In the genomic region with DNA sequence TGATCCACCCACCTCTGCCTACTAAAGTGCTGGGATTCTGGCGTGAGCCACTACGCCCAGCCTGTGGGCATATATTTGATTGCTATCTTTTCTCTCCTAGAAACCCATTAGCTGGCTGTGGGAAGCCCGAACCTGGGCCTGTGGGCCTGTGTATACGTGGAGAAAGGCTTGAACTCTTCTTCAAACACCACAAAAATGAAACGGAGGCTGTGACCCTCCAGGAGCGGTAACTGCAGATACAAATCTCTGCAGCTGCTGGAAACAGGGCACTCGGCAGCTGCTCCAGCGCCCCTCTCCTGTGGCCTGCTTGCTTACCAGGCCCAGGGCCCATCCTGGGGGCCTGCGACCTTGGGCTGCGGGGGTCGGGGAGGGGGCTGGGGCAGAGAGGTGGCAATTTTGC, we compare ENCODE assay signal across 22 cellular contexts. TPM values are rescaled to one million over a fixed set of nuclear protein-coding genes. Genes with fewer than 3 reads are reported as not detected.
DNase-seq lines count a peak whose midpoint lies in the region; ATAC-seq, FAIRE-seq and TF ChIP-seq lines count a peak whose summit lies in the region.
"Had no signal": no experiment of that assay in that cellular context is flagged by ENCODE, and none has a peak within 500 bp of the region (broad histone marks: within the 10 kb centered on the region; RNA-seq: fewer than 3 reads in every experiment).

No MANE protein-coding gene starts in this region.

- DNase-seq in A549 (ENCODE audit: low read depth in 1 of 2, low spot score in 1 of 2) (no peak), RWPE1 (ENCODE audit: low spot score) (no peak), hepatocyte (ENCODE audit: low spot score) (no peak), psoas muscle (no peak), occipital lobe (lab: John Stamatoyannopoulos, UW) (no peak), D341Med (ENCODE audit: low spot score) (no peak)
- no peak for DNase-seq in activated CD8-positive, alpha-beta memory T cell treated with anti-CD3 and anti-CD28 coated beads, Interleukin-2, amount 50 U/mL, for 4 hours
- DNase-seq: ACHN; activated CD4-positive, CD25-positive, alpha-beta regulatory T cell; activated CD8-positive, alpha-beta memory T cell treated with anti-CD3 and anti-CD28 coated beads, Interleukin-2, amount 10 ng/mL, durations not matched to agents 7 days and 5 days; activated effector memory CD4-positive, alpha-beta T cell treated with anti-CD3 and anti-CD28 coated beads, Interleukin-2, amount 50 U/mL, for 16 hours; COR-L47; glutamatergic neuron; mesendoderm; MG63; NCI-H2029 treated with DMSO at 0.1 percent for 48 hours; NCI-H69; RPMI8226; small intestine; upper lobe of left lung had no signal

- H3K27me3 ChIP-seq in hepatocyte (no peaks in the 10 kb centered on the region), psoas muscle (ENCODE audit: insufficient read depth in 3 of 3, low read length in 2 of 3) (no peaks in the 10 kb centered on the region)
- H3K27me3 ChIP-seq: MG63, upper lobe of left lung had no signal

- no peak for TF ChIP-seq CTCF in A549 (IDR thresholded peaks at IDR 0.05)
- TF ChIP-seq CTCF in RWPE1 (conservative IDR thresholded peaks at IDR 0.05; ENCODE audit: low read depth): no peak
- TF ChIP-seq CTCF in hepatocyte (IDR thresholded peaks at IDR 0.05; ENCODE audit: poor library complexity): no peak
- TF ChIP-seq CTCF in psoas muscle (IDR thresholded peaks at IDR 0.05): no peak

- H3K4me1 ChIP-seq in A549 (peaks cover 49% of the 10 kb centered on the region), hepatocyte (ENCODE audit: insufficient read depth) (peaks cover 54% of the 10 kb centered on the region), psoas muscle (peaks cover 38% of the 10 kb centered on the region)

- POLR2A ChIA-PET in A549 (lab: Yijun Ruan, JAX): no interaction called here
- POLR2A ChIA-PET in RWPE1 (lab: Yijun Ruan, JAX; ENCODE audit: low non-redundant PET): no interaction called here

- TF ChIP-seq RAD21 in A549 (conservative IDR thresholded peaks at IDR 0.05 in 1 of 2, IDR thresholded peaks at IDR 0.05 in 1 of 2): no peak

- no peak for FAIRE-seq in A549 (lab: Jason Lieb, UNC)
- FAIRE-seq: astrocyte, small intestine had no signal

- H3K27ac ChIP-seq in A549 (peak overlapping the region; percentile 83 to 92; a peak in 5 of 6 replicates), RWPE1 (peak overlapping the region; percentile 100), hepatocyte (peak overlapping the region; percentile 89), psoas muscle (peak overlapping the region; percentile 99)

- no peak for ATAC-seq in A549
- no peak for ATAC-seq in psoas muscle
- ATAC-seq in HG02938 (IDR thresholded peaks at IDR 0.05; ENCODE audit: unreplicated experiment): no peak
- ATAC-seq: activated CD8-positive, alpha-beta memory T cell treated with anti-CD3 and anti-CD28 coated beads, Interleukin-2, amount 10 ng/mL, durations not matched to agents 7 days and 5 days had no signal

- no peak for TF ChIP-seq POLR2A in A549 (IDR thresholded peaks at IDR 0.05; ENCODE audit: low read length)

- H3K4me3 ChIP-seq in A549 (no peak overlapping the region), hepatocyte (no peak overlapping the region), psoas muscle (no peak overlapping the region)
- H3K4me3 ChIP-seq: MG63, upper lobe of left lung had no signal

- intact Hi-C loops in psoas muscle (cut with DNase I): loop anchor here in 1 of 2 donors (2.0 kb wide), 1 partner anchor 25 kb away; no protein-coding TSS in a partner anchor

- no peak overlapping the region for H2AFZ ChIP-seq in hepatocyte

- peak overlapping the region; percentile 13; the same call in 2 of the 3 replicates for H3K4me2 ChIP-seq in A549
- no peak overlapping the region for H3K4me2 ChIP-seq in hepatocyte

- H3K79me2 ChIP-seq in hepatocyte: no peaks in the 10 kb centered on the region

- H4K20me1 ChIP-seq in hepatocyte (ENCODE audit: insufficient read depth, poor library complexity, severe bottlenecking): no peaks in the 10 kb centered on the region

- WGBS in A549 (ENCODE audit: missing lambda C conversion rate): 89% methylated on average over 6 of the region's 11 CpGs
- WGBS in hepatocyte (ENCODE audit: low lambda C conversion rate, missing lambda C conversion rate): 78% methylated on average over 11 of the region's 11 CpGs
- 69 to 91% (median 73%) methylated on average over 11 of the region's 11 CpGs for WGBS in psoas muscle, 3 donors

- TF ChIP-seq EP300 in A549 (IDR thresholded peaks at IDR 0.05): no peak

- no peaks in the 10 kb centered on the region for H3K9me2 ChIP-seq in hepatocyte (replicated peaks; ENCODE audit: insufficient read depth)

- H3K36me3 ChIP-seq in hepatocyte (replicated peaks; ENCODE audit: insufficient read depth, low read depth) (no peaks in the 10 kb centered on the region), psoas muscle (ENCODE audit: insufficient read depth in 1 of 2, low read depth in 1 of 2) (no peaks in the 10 kb centered on the region)
- H3K36me3 ChIP-seq: MG63 had no signal

- H3K9me3 ChIP-seq in A549 (no peaks in the 10 kb centered on the region), hepatocyte (ENCODE audit: low read depth) (no peaks in the 10 kb centered on the region), psoas muscle (no peaks in the 10 kb centered on the region)
- H3K9me3 ChIP-seq: MG63, upper lobe of left lung had no signal

- CTCF ChIA-PET in A549 (lab: Yijun Ruan, JAX): interaction anchor here (1.3 to 4.5 kb wide), 7 partner anchors 11 to 58 kb away, joined by 4 to 34 read pairs (median 11); no protein-coding TSS in a partner anchor
- CTCF ChIA-PET in RWPE1 (lab: Yijun Ruan, JAX): interaction anchor here (0.7 to 1.9 kb wide), 2 partner anchors 11 to 25 kb away, joined by 4 to 11 read pairs; no protein-coding TSS in a partner anchor

TF ChIP-seq in A549, 52 proteins besides CTCF, POLR2A, EP300 and RAD21:
- no peak for TF ChIP-seq GATA3 (IDR thresholded peaks at IDR 0.05; ENCODE audit: borderline replicate concordance)
- TF ChIP-seq RFX5 (IDR thresholded peaks at IDR 0.05): no peak
- TF ChIP-seq, protein P1, sequence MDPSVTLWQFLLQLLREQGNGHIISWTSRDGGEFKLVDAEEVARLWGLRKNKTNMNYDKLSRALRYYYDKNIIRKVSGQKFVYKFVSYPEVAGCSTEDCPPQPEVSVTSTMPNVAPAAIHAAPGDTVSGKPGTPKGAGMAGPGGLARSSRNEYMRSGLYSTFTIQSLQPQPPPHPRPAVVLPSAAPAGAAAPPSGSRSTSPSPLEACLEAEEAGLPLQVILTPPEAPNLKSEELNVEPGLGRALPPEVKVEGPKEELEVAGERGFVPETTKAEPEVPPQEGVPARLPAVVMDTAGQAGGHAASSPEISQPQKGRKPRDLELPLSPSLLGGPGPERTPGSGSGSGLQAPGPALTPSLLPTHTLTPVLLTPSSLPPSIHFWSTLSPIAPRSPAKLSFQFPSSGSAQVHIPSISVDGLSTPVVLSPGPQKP (IDR thresholded peaks at IDR 0.05; ENCODE audit: low read depth, low read length): no peak
- TF ChIP-seq JUNB (IDR thresholded peaks at IDR 0.05): no peak
- TF ChIP-seq, protein P2, sequence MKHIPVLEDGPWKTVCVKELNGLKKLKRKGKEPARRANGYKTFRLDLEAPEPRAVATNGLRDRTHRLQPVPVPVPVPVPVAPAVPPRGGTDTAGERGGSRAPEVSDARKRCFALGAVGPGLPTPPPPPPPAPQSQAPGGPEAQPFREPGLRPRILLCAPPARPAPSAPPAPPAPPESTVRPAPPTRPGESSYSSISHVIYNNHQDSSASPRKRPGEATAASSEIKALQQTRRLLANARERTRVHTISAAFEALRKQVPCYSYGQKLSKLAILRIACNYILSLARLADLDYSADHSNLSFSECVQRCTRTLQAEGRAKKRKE (CRISPR knock-in tag; IDR thresholded peaks at IDR 0.05; ENCODE audit: low read depth): no peak
- TF ChIP-seq BHLHE40 (IDR thresholded peaks at IDR 0.05; ENCODE audit: low read depth, low read length): no peak
- TF ChIP-seq RNF2 (IDR thresholded peaks at IDR 0.05; ENCODE audit: borderline replicate concordance, low read depth): no peak
- no peak for TF ChIP-seq RARB (CRISPR knock-in tag; IDR thresholded peaks at IDR 0.05)
- TF ChIP-seq FOSL2 (IDR thresholded peaks at IDR 0.05): no peak
- TF ChIP-seq FOSL2 (CRISPR knock-in tag; IDR thresholded peaks at IDR 0.05): no peak
- no peak for TF ChIP-seq FOSB (CRISPR knock-in tag; IDR thresholded peaks at IDR 0.05)
- TF ChIP-seq PHF8 (IDR thresholded peaks at IDR 0.05; ENCODE audit: borderline replicate concordance, low read depth): no peak
- no peak for TF ChIP-seq NFE2L2 (conservative IDR thresholded peaks at IDR 0.05; ENCODE audit: low read length)
- TF ChIP-seq, protein P3, sequence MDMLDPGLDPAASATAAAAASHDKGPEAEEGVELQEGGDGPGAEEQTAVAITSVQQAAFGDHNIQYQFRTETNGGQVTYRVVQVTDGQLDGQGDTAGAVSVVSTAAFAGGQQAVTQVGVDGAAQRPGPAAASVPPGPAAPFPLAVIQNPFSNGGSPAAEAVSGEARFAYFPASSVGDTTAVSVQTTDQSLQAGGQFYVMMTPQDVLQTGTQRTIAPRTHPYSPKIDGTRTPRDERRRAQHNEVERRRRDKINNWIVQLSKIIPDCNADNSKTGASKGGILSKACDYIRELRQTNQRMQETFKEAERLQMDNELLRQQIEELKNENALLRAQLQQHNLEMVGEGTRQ (IDR thresholded peaks at IDR 0.05): no peak

RNA-seq across cellular contexts. Expression of a gene that starts 27.9 kb away (rescaled TPM):
- 10.8 and 13.1 TPM in 2 replicates for polyA plus RNA-seq in A549 (2011; rRNA removed)
- polyA plus RNA-seq in A549 (2012; cell fraction: cytosol; rRNA removed): 52.8 and 65.7 TPM in 2 replicates
- polyA plus RNA-seq in A549 (2012; cell fraction: nucleus; rRNA removed): 97.7 and 160 TPM in 2 replicates
- polyA plus RNA-seq in A549 (2017; fragmentation: RNase III; extraction: RNeasy Plus Mini Kit Qiagen cat#74134 plus additional on column Dnase treatment): 27.1 to 37.4 TPM (median 33.5 TPM) in 3 replicates
- polyA minus RNA-seq in A549 (2011; rRNA and poly(A)+ RNA removed): 11.4 and 19.0 TPM in 2 replicates
- total RNA-seq in hepatocyte: 16.1 and 19.6 TPM in 2 replicates
- polyA plus RNA-seq in hepatocyte: 10.4 and 16.5 TPM in 2 replicates
- 100 to 1,000 TPM; 104 to 166 (median 110) TPM for total RNA-seq in psoas muscle
- polyA plus RNA-seq in psoas muscle: 100 to 1,000 TPM in 1 of 3 donors, 10 to 100 TPM in 2; 50.0 to 120 (median 94.3) TPM
- 35.4 TPM for total RNA-seq in occipital lobe
